10 cellular contexts compared by ENCODE assay signal in the genomic region with DNA sequence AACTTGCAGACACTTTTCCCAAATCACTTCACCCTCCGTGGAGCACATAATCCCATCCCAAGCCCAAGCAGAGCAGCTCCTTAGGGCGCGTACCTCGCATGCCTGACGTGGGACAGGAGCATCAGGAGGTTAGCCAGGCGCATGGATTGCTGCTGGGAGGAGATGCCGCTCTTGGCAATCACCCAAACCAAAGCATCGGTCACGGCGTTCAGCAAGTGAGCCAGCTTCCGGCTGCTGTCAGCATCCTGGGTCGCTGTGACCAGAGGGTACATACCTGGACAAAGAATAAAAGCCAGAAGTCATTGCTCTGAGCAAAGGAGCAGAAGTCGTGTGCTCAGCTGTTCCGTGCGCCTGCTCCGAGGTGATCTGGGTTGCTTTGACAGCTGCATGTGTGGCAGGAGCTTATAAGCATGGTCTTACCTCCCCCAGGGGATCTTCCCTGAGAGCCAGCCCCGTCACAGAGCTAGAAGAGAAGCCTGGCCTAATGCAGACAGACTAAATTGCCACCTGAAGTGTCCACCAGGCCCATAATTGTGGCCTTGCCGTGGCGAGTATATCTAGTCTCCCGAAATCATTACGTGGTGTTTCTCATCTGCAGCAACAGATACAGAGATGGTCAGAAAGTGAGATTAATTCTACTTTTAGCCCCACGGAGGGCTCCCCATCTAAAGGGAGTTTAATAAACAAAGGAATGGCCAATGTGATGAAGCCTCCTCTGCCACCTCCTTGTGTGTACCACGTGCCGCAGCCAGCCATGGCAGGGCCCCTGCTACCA. TPM values are rescaled to one million over a fixed set of nuclear protein-coding genes. Genes with fewer than 3 reads are reported as not detected.
DNase-seq lines count a peak whose midpoint lies in the region; ATAC-seq, FAIRE-seq and TF ChIP-seq lines count a peak whose summit lies in the region.
"Had no signal": no experiment of that assay in that cellular context is flagged by ENCODE, and none has a peak within 500 bp of the region (broad histone marks: within the 10 kb centered on the region; RNA-seq: fewer than 3 reads in every experiment).

No MANE protein-coding gene starts in this region.

- peaks cover 9% of the 10 kb centered on the region for H3K36me3 Mint-ChIP-seq in CD4-positive, CD25-positive, alpha-beta regulatory T cell
- H3K36me3 Mint-ChIP-seq: activated naive CD8-positive, alpha-beta T cell had no signal

- peak in 1 of 2 donors; percentile 5 for ATAC-seq in CD4-positive, CD25-positive, alpha-beta regulatory T cell (ENCODE audit: low read depth in 2 of 2)
- ATAC-seq in GM21526 (IDR thresholded peaks at IDR 0.05; ENCODE audit: low FRiP score, unreplicated experiment) (peak; percentile 6), GM18520 (IDR thresholded peaks at IDR 0.05; ENCODE audit: unreplicated experiment) (no peak)

- no peak for TF ChIP-seq CTCF in epithelial cell of esophagus (IDR thresholded peaks at IDR 0.05; ENCODE audit: insufficient read depth, low read depth, low read length, missing control alignments)

- H3K4me3 Mint-ChIP-seq in CD4-positive, CD25-positive, alpha-beta regulatory T cell: no peak overlapping the region
- H3K4me3 Mint-ChIP-seq: activated naive CD8-positive, alpha-beta T cell had no signal

- H3K4me3 ChIP-seq in CD4-positive, CD25-positive, alpha-beta regulatory T cell (ENCODE audit: low read depth, low read length): no peak overlapping the region
- no peak overlapping the region for H3K4me3 ChIP-seq in epithelial cell of esophagus (ENCODE audit: low read length)
- H3K4me3 ChIP-seq: lower lobe of right lung had no signal

- peaks cover 0 to 4% (median 0%) of the 10 kb centered on the region in 4 donors for H3K4me1 Mint-ChIP-seq in CD4-positive, CD25-positive, alpha-beta regulatory T cell

- peaks cover 10% of the 10 kb centered on the region for H3K36me3 ChIP-seq in CD4-positive, CD25-positive, alpha-beta regulatory T cell (ENCODE audit: control insufficient read depth, insufficient read depth, low read length)

- no peaks in the 10 kb centered on the region for H3K9me3 Mint-ChIP-seq in CD4-positive, CD25-positive, alpha-beta regulatory T cell

- H3K27me3 ChIP-seq in CD4-positive, CD25-positive, alpha-beta regulatory T cell (ENCODE audit: control insufficient read depth, insufficient read depth, low read length): peaks cover under 1% of the 10 kb centered on the region

- H3K27ac ChIP-seq in CD4-positive, CD25-positive, alpha-beta regulatory T cell (ENCODE audit: insufficient read depth, low read length, poor library complexity, severe bottlenecking): no peak overlapping the region
- H3K27ac ChIP-seq: lower lobe of right lung had no signal

- peak overlapping the region; percentile 50 to 75 (median 68) for H3K27ac Mint-ChIP-seq in CD4-positive, CD25-positive, alpha-beta regulatory T cell

- no peak for DNase-seq in CD4-positive, CD25-positive, alpha-beta regulatory T cell
- peak; percentile 42 for DNase-seq in NCI-H2171 (lab: John Stamatoyannopoulos, UW)
- peak; percentile 67 for DNase-seq in epithelial cell of esophagus (ENCODE audit: low read depth)
- no peak for DNase-seq in epidermal melanocyte (ENCODE audit: insufficient read length, low spot score)
- DNase-seq in frontal cortex (ENCODE audit: low spot score in 2 of 2): no peak
- DNase-seq in stimulated activated CD4-positive, alpha-beta T cell treated with anti-CD3 and anti-CD28 coated beads, Interleukin-2, amount 100 ng/mL, for 24 hours: no peak
- DNase-seq: lower lobe of right lung had no signal

- no peaks in the 10 kb centered on the region for H3K9me3 ChIP-seq in CD4-positive, CD25-positive, alpha-beta regulatory T cell (ENCODE audit: control insufficient read depth in 2 of 2, low read length in 2 of 2)
- H3K9me3 ChIP-seq: lower lobe of right lung had no signal

- no peak for FAIRE-seq in frontal cortex (lab: Jason Lieb, UNC)

- H3K27me3 Mint-ChIP-seq in CD4-positive, CD25-positive, alpha-beta regulatory T cell: peaks cover 6% of the 10 kb centered on the region
- H3K27me3 Mint-ChIP-seq: activated naive CD8-positive, alpha-beta T cell had no signal

- no peaks in the 10 kb centered on the region for H3K4me1 ChIP-seq in CD4-positive, CD25-positive, alpha-beta regulatory T cell (ENCODE audit: control insufficient read depth, insufficient read depth, low read length, poor library complexity, severe bottlenecking)
- H3K4me1 ChIP-seq: lower lobe of right lung had no signal

RNA-seq across cellular contexts. Expression of gene ESR2, which starts 59.1 kb away (rescaled TPM):
- total RNA-seq in CD4-positive, CD25-positive, alpha-beta regulatory T cell: not detected
- polyA plus RNA-seq in CD4-positive, CD25-positive, alpha-beta regulatory T cell: under 1 TPM; 0.14 to 0.40 (median 0.18) TPM
- total RNA-seq in frontal cortex: 1.2 TPM

Comparison
In these comparisons a context has a peak if more than half of its experiments do, and no peak if none do; other contexts are left out.
1. DNase-seq: peak in NCI-H2171 (single experiment) and epithelial cell of esophagus (single experiment); none in CD4-positive, CD25-positive, alpha-beta regulatory T cell (0 of 3), epidermal melanocyte (single experiment), frontal cortex (0 of 2) and stimulated activated CD4-positive, alpha-beta T cell treated with anti-CD3 and anti-CD28 coated beads, Interleukin-2, amount 100 ng/mL, for 24 hours (0 of 2).